Comparison of ENCODE assay signal across 23 cellular contexts in genomic region chr16:3573146-3573815, GRCh38. TPM values are rescaled to one million over a fixed set of nuclear protein-coding genes. Genes with fewer than 3 reads are reported as not detected.
A peak's percentile ranks its signal among the peaks of the same experiment; 100 is the strongest.
DNase-seq lines count a peak whose midpoint lies in the region; ATAC-seq lines count a peak whose summit lies in the region.
"Had no signal": no experiment of that assay in that cellular context is flagged by ENCODE, and none has a peak within 500 bp of the region (broad histone marks: within the 10 kb centered on the region; RNA-seq: fewer than 3 reads in every experiment).

No MANE protein-coding gene starts in this region.

- H3K27me3 Mint-ChIP-seq in stimulated activated naive CD8-positive, alpha-beta T cell treated with anti-CD3 and anti-CD28 coated beads, Interleukin-15, Interleukin-2, amounts not matched to agents 100 ng/mL and 50 ng/mL, for 24 hours: no peaks in the 10 kb centered on the region
- no peaks in the 10 kb centered on the region for H3K27me3 Mint-ChIP-seq in effector memory CD8-positive, alpha-beta T cell

- no peak for ATAC-seq in stimulated activated naive CD8-positive, alpha-beta T cell treated with anti-CD3 and anti-CD28 coated beads, Interleukin-15, Interleukin-2, amounts not matched to agents 100 U/mL and 50 U/mL, for 24 hours
- ATAC-seq in effector memory CD8-positive, alpha-beta T cell (replicated peaks): no peak

- peaks cover 28% of the 10 kb centered on the region for H3K36me3 Mint-ChIP-seq in stimulated activated naive CD8-positive, alpha-beta T cell treated with anti-CD3 and anti-CD28 coated beads, Interleukin-15, Interleukin-2, amounts not matched to agents 100 ng/mL and 50 ng/mL, for 24 hours (ENCODE audit: low read depth)
- peaks cover 75% of the 10 kb centered on the region for H3K36me3 Mint-ChIP-seq in effector memory CD8-positive, alpha-beta T cell (ENCODE audit: insufficient read depth)

- peaks cover 9% of the 10 kb centered on the region for H3K9me3 Mint-ChIP-seq in stimulated activated naive CD8-positive, alpha-beta T cell treated with anti-CD3 and anti-CD28 coated beads, Interleukin-15, Interleukin-2, amounts not matched to agents 100 ng/mL and 50 ng/mL, for 24 hours
- H3K9me3 Mint-ChIP-seq in effector memory CD8-positive, alpha-beta T cell: peaks cover 5 to 7% of the 10 kb centered on the region in 2 donors

- H3K27ac Mint-ChIP-seq in stimulated activated naive CD8-positive, alpha-beta T cell treated with anti-CD3 and anti-CD28 coated beads, Interleukin-15, Interleukin-2, amounts not matched to agents 100 ng/mL and 50 ng/mL, for 24 hours: peak overlapping the region; percentile 61
- H3K27ac Mint-ChIP-seq in effector memory CD8-positive, alpha-beta T cell: peak overlapping the region; percentile 69 to 93

- intact Hi-C loops in posterior vena cava (cut with DNase I): no loop called here

- H3K4me3 Mint-ChIP-seq in stimulated activated naive CD8-positive, alpha-beta T cell treated with anti-CD3 and anti-CD28 coated beads, Interleukin-15, Interleukin-2, amounts not matched to agents 100 ng/mL and 50 ng/mL, for 24 hours: no peak overlapping the region
- peak overlapping the region; percentile 37 to 57 for H3K4me3 Mint-ChIP-seq in effector memory CD8-positive, alpha-beta T cell

- peaks cover 42% of the 10 kb centered on the region for H3K4me1 Mint-ChIP-seq in stimulated activated naive CD8-positive, alpha-beta T cell treated with anti-CD3 and anti-CD28 coated beads, Interleukin-15, Interleukin-2, amounts not matched to agents 100 ng/mL and 50 ng/mL, for 24 hours (ENCODE audit: low read depth)
- peaks cover 40 to 44% of the 10 kb centered on the region in 2 donors for H3K4me1 Mint-ChIP-seq in effector memory CD8-positive, alpha-beta T cell (ENCODE audit: low read depth in 2 of 2)

- DNase-seq in NCI-H146 (lab: John Stamatoyannopoulos, UW): peak; percentile 27
- DNase-seq in NCI-H146 treated with DMSO at 0.1 percent for 48 hours (lab: John Stamatoyannopoulos, UW; ENCODE audit: unreplicated experiment): no peak
- no peak for DNase-seq in stimulated activated naive CD8-positive, alpha-beta T cell treated with anti-CD3 and anti-CD28 coated beads, Interleukin-15, Interleukin-2, amounts not matched to agents 100 U/mL and 50 U/mL, for 24 hours
- DNase-seq in effector memory CD8-positive, alpha-beta T cell: no peak
- DNase-seq in dermis blood vessel endothelial cell: no peak
- DNase-seq in posterior vena cava (ENCODE audit: low spot score): no peak
- DNase-seq in stimulated activated CD4-positive, alpha-beta T cell treated with anti-CD3 and anti-CD28 coated beads, Interleukin-12 subunit alpha, Interleukin-12 subunit beta, amount 100 ng/mL, for 4 hours: no peak
- DNase-seq: 8988T; activated effector memory CD4-positive, alpha-beta T cell treated with Interleukin-2 at 50 U/mL for 16 hours; aorta; Calu3; NCI-H1092; NCI-H2029 treated with DMSO at 0.1 percent for 48 hours; NCI-H510A treated with DMSO at 0.1 percent for 48 hours; NK-92 treated with Interleukin-12 subunit alpha and Interleukin-12 subunit beta, amount 100 ng/mL, for 24 hours; Peyer's patch; retina; stimulated activated CD4-positive, alpha-beta T cell treated with anti-CD3 and anti-CD28 coated beads, Interleukin-4, amount 100 ng/mL, for 24 hours; stomach; transverse colon had no signal

RNA-seq across cellular contexts. Expression of gene NLRC3, which starts 3.9 kb away (rescaled TPM):
- total RNA-seq in dermis blood vessel endothelial cell (2.0 and 9.5 TPM in 2 replicates), posterior vena cava (1 to 10 TPM in 1 of 2 donors, under 1 TPM in 1; 0.81 to 1.0 TPM)
- total RNA-seq: SJSA1, smooth muscle cell had no signal

RNA-seq across cellular contexts. Expression of gene SLX4, which starts 38.1 kb away (rescaled TPM):
- total RNA-seq in dermis blood vessel endothelial cell: 2.7 and 5.6 TPM in 2 replicates
- total RNA-seq in posterior vena cava: 1 to 10 TPM; 4.5 to 4.9 TPM
